In genomic region chr9:134768332-134769083, GRCh38 we compare ENCODE assay signal across 13 cellular contexts.
DNase-seq lines count a peak whose midpoint lies in the region; ATAC-seq, FAIRE-seq and TF ChIP-seq lines count a peak whose summit lies in the region.
"Had no signal": no experiment of that assay in that cellular context is flagged by ENCODE, and none has a peak within 500 bp of the region (broad histone marks: within the 10 kb centered on the region; RNA-seq: fewer than 3 reads in every experiment).

No MANE protein-coding gene starts in this region.

- intact Hi-C loops in Right ventricle myocardium inferior (cut with DNase I) (no loop called here), cardiac septum (cut with DNase I) (no loop called here)

- no peak for FAIRE-seq in GM19239 (lab: Jason Lieb, UNC)
- FAIRE-seq: D721Med had no signal

- H3K27me3 Mint-ChIP-seq in nephron (ENCODE audit: low read depth): peaks cover 4% of the 10 kb centered on the region
- H3K27me3 Mint-ChIP-seq in activated T-helper 17 cell treated with anti-CD3 and anti-CD28 coated beads, Interleukin-2, amount 50 U/mL, for 72 hours: no peaks in the 10 kb centered on the region

- DNase-seq in Right ventricle myocardium inferior (ENCODE audit: missing footprints): no peak
- no peak for DNase-seq in cardiac septum (ENCODE audit: low spot score)
- peak; percentile 10 for DNase-seq in fibroblast of the conjunctiva (ENCODE audit: low read depth)
- no peak for DNase-seq in NCI-H2196 (lab: John Stamatoyannopoulos, UW; ENCODE audit: unreplicated experiment)
- DNase-seq in stimulated activated CD4-positive, alpha-beta T cell treated with anti-CD3 and anti-CD28 coated beads, Interleukin-4, amount 100 ng/mL, for 1 hour: no peak
- no peak for DNase-seq in GM19239 (ENCODE audit: insufficient read length, low spot score)
- DNase-seq: NCI-H2171, right lobe of liver, stomach had no signal

- peak overlapping the region in 2 of 3 experiments; percentile 19 to 64 for H3K27ac Mint-ChIP-seq in nephron
- no peak overlapping the region for H3K27ac Mint-ChIP-seq in activated T-helper 17 cell treated with anti-CD3 and anti-CD28 coated beads, Interleukin-2, amount 50 U/mL, for 72 hours
- H3K27ac Mint-ChIP-seq: activated naive CD4-positive, alpha-beta T cell treated with anti-CD3 and anti-CD28 coated beads, Interleukin-2, amount 50 U/mL, for 24 hours had no signal

- H3K9me3 Mint-ChIP-seq in nephron: no peaks in the 10 kb centered on the region
- H3K9me3 Mint-ChIP-seq in activated T-helper 17 cell treated with anti-CD3 and anti-CD28 coated beads, Interleukin-2, amount 50 U/mL, for 72 hours: no peaks in the 10 kb centered on the region
- H3K9me3 Mint-ChIP-seq: activated naive CD4-positive, alpha-beta T cell treated with anti-CD3 and anti-CD28 coated beads, Interleukin-2, amount 50 U/mL, for 24 hours had no signal

- TF ChIP-seq CTCF in nephron (IDR thresholded peaks at IDR 0.05; ENCODE audit: unreplicated experiment in 3 of 3): no peak

- no peak overlapping the region for H3K4me3 Mint-ChIP-seq in nephron
- H3K4me3 Mint-ChIP-seq in activated T-helper 17 cell treated with anti-CD3 and anti-CD28 coated beads, Interleukin-2, amount 50 U/mL, for 72 hours: no peak overlapping the region
- H3K4me3 Mint-ChIP-seq: activated naive CD4-positive, alpha-beta T cell treated with anti-CD3 and anti-CD28 coated beads, Interleukin-2, amount 50 U/mL, for 24 hours had no signal

- H3K4me1 Mint-ChIP-seq in nephron: peaks cover 16% of the 10 kb centered on the region
- H3K4me1 Mint-ChIP-seq in activated T-helper 17 cell treated with anti-CD3 and anti-CD28 coated beads, Interleukin-2, amount 50 U/mL, for 72 hours: no peaks in the 10 kb centered on the region
- H3K4me1 Mint-ChIP-seq: activated naive CD4-positive, alpha-beta T cell treated with anti-CD3 and anti-CD28 coated beads, Interleukin-2, amount 50 U/mL, for 24 hours had no signal

- H3K36me3 Mint-ChIP-seq in nephron (ENCODE audit: low read depth): peaks cover 15% of the 10 kb centered on the region
- no peaks in the 10 kb centered on the region for H3K36me3 Mint-ChIP-seq in activated T-helper 17 cell treated with anti-CD3 and anti-CD28 coated beads, Interleukin-2, amount 50 U/mL, for 72 hours (ENCODE audit: low read depth)
- H3K36me3 Mint-ChIP-seq: activated naive CD4-positive, alpha-beta T cell treated with anti-CD3 and anti-CD28 coated beads, Interleukin-2, amount 50 U/mL, for 24 hours had no signal

- peak; percentile 77 for ATAC-seq in Right ventricle myocardium inferior
- no peak for ATAC-seq in activated T-helper 17 cell treated with anti-CD3 and anti-CD28 coated beads, Interleukin-2, amount 50 U/mL, for 72 hours (replicated peaks)
